ENCODE assay signal across 8 cellular contexts in genomic region chr9:122912671-122912963, GRCh38. TPM values are rescaled to one million over a fixed set of nuclear protein-coding genes. Genes with fewer than 3 reads are reported as not detected.
DNase-seq lines count a peak whose midpoint lies in the region; ATAC-seq, FAIRE-seq and TF ChIP-seq lines count a peak whose summit lies in the region.

No MANE protein-coding gene starts in this region.

- no peak for TF ChIP-seq CTCF in keratinocyte (optimal IDR thresholded peaks at IDR 0.05 in 1 of 3, IDR thresholded peaks at IDR 0.05 in 1 of 3, conservative IDR thresholded peaks at IDR 0.05 in 1 of 3; ENCODE audit: extremely low read depth in 1 of 3, insufficient read depth in 2 of 3, low read length in 3 of 3)
- TF ChIP-seq CTCF in suprapubic skin (IDR thresholded peaks at IDR 0.05): no peak

- H3K27me3 ChIP-seq in keratinocyte (ENCODE audit: control insufficient read depth, extremely low read depth, insufficient read depth, low read length): no peaks in the 10 kb centered on the region
- no peaks in the 10 kb centered on the region for H3K27me3 ChIP-seq in suprapubic skin

- FAIRE-seq in keratinocyte (lab: Jason Lieb, UNC): no peak

- H3K4me1 ChIP-seq in keratinocyte (ENCODE audit: control insufficient read depth, extremely low read depth, insufficient read depth, low read length): peaks cover 7% of the 10 kb centered on the region
- peaks cover 16% of the 10 kb centered on the region for H3K4me1 ChIP-seq in suprapubic skin

- H3K9me3 ChIP-seq in keratinocyte (ENCODE audit: control insufficient read depth, low read depth, low read length): no peaks in the 10 kb centered on the region
- H3K9me3 ChIP-seq in suprapubic skin: no peaks in the 10 kb centered on the region

- H3K36me3 Mint-ChIP-seq in T-helper 2 cell treated with Interferon-gamma antibody and Interleukin-4, amounts not matched to agents 5 μg/mL and 100 μg/mL, for 36 hours (ENCODE audit: low read depth): peaks cover 23% of the 10 kb centered on the region
- H3K36me3 Mint-ChIP-seq in activated naive CD8-positive, alpha-beta T cell treated with anti-CD3 and anti-CD28 coated beads, Interleukin-2, amount 50 U/mL, for 24 hours (ENCODE audit: low read depth): peaks cover 37% of the 10 kb centered on the region

- peak overlapping the region; percentile 59 to 82 (median 78) for H3K4me3 ChIP-seq in keratinocyte (ENCODE audit: control insufficient read depth in 2 of 3, extremely low read depth in 1 of 3, insufficient read depth in 2 of 3, low read depth in 1 of 3, low read length in 3 of 3)
- H3K4me3 ChIP-seq in suprapubic skin: peak overlapping the region; percentile 71

- ATAC-seq in activated naive CD8-positive, alpha-beta T cell treated with anti-CD3 and anti-CD28 coated beads, Interleukin-2, amount 50 U/mL, for 24 hours: no peak
- no peak for ATAC-seq in GM21576 (IDR thresholded peaks at IDR 0.05; ENCODE audit: unreplicated experiment)
- no peak for ATAC-seq in GM21737 (IDR thresholded peaks at IDR 0.05; ENCODE audit: unreplicated experiment)

- H3K9ac ChIP-seq in keratinocyte (ENCODE audit: control insufficient read depth, extremely low read depth, insufficient read depth, low read length): peak overlapping the region; percentile 89

- peak overlapping the region; percentile 84 for H3K27ac ChIP-seq in keratinocyte (ENCODE audit: control insufficient read depth, insufficient read depth, low read length)
- H3K27ac ChIP-seq in suprapubic skin: peak overlapping the region; percentile 85

- peaks cover 30% of the 10 kb centered on the region for H3K4me1 Mint-ChIP-seq in T-helper 2 cell treated with Interferon-gamma antibody and Interleukin-4, amounts not matched to agents 5 μg/mL and 100 μg/mL, for 36 hours (ENCODE audit: low read depth)
- H3K4me1 Mint-ChIP-seq in activated naive CD8-positive, alpha-beta T cell treated with anti-CD3 and anti-CD28 coated beads, Interleukin-2, amount 50 U/mL, for 24 hours: peaks cover 36% of the 10 kb centered on the region

- WGBS in suprapubic skin: 5% methylated on average over 9 of the region's 9 CpGs

- peak overlapping the region; percentile 95 for H3K4me3 Mint-ChIP-seq in T-helper 2 cell treated with Interferon-gamma antibody and Interleukin-4, amounts not matched to agents 5 μg/mL and 100 μg/mL, for 36 hours
- H3K4me3 Mint-ChIP-seq in activated naive CD8-positive, alpha-beta T cell treated with anti-CD3 and anti-CD28 coated beads, Interleukin-2, amount 50 U/mL, for 24 hours: peak overlapping the region; percentile 100

- no peaks in the 10 kb centered on the region for H3K9me3 Mint-ChIP-seq in T-helper 2 cell treated with Interferon-gamma antibody and Interleukin-4, amounts not matched to agents 5 μg/mL and 100 μg/mL, for 36 hours
- no peaks in the 10 kb centered on the region for H3K9me3 Mint-ChIP-seq in activated naive CD8-positive, alpha-beta T cell treated with anti-CD3 and anti-CD28 coated beads, Interleukin-2, amount 50 U/mL, for 24 hours

- dilution Hi-C loops in keratinocyte (cut with MboI; ENCODE audit: extremely low pct_ligation_motif_present, low sequenced_read_pairs): no loop called here

- peak overlapping the region; percentile 86 for H3K4me2 ChIP-seq in keratinocyte (ENCODE audit: control insufficient read depth, extremely low read depth, insufficient read depth, low read depth, low read length)

- H3K79me2 ChIP-seq in keratinocyte (ENCODE audit: control insufficient read depth, insufficient read depth, low read length): peaks cover 36% of the 10 kb centered on the region

- H3K9me1 ChIP-seq in keratinocyte (ENCODE audit: control insufficient read depth, extremely low read depth, insufficient read depth, low read length): no peaks in the 10 kb centered on the region

- peak overlapping the region; percentile 97 for H3K27ac Mint-ChIP-seq in T-helper 2 cell treated with Interferon-gamma antibody and Interleukin-4, amounts not matched to agents 5 μg/mL and 100 μg/mL, for 36 hours
- peak overlapping the region; percentile 96 for H3K27ac Mint-ChIP-seq in activated naive CD8-positive, alpha-beta T cell treated with anti-CD3 and anti-CD28 coated beads, Interleukin-2, amount 50 U/mL, for 24 hours

- DNase-seq in T-helper 2 cell treated with Interferon-gamma antibody and Interleukin-4, amounts not matched to agents 5 μg/mL and 100 μg/mL, for 36 hours (ENCODE audit: low spot score): no peak
- DNase-seq in T-helper 2 cell: no peak
- DNase-seq in activated naive CD8-positive, alpha-beta T cell treated with anti-CD3 and anti-CD28 coated beads, Interleukin-2, amount 50 U/mL, for 24 hours: no peak
- no peak for DNase-seq in keratinocyte (ENCODE audit: low read depth, low spot score)
- no peak for DNase-seq in suprapubic skin (ENCODE audit: low spot score in 2 of 2)
- no peak for DNase-seq in DMS79 (lab: John Stamatoyannopoulos, UW)

- no peak for TF ChIP-seq EP300 in suprapubic skin (IDR thresholded peaks at IDR 0.05)

- no peak for TF ChIP-seq POLR2A in suprapubic skin (IDR thresholded peaks at IDR 0.05)

- peak overlapping the region; percentile 96 for H2AFZ ChIP-seq in keratinocyte (ENCODE audit: control insufficient read depth, low read length)

- H4K20me1 ChIP-seq in keratinocyte (ENCODE audit: control insufficient read depth, extremely low read depth, insufficient read depth, low read length): no peaks in the 10 kb centered on the region

- no peaks in the 10 kb centered on the region for H3K27me3 Mint-ChIP-seq in T-helper 2 cell treated with Interferon-gamma antibody and Interleukin-4, amounts not matched to agents 5 μg/mL and 100 μg/mL, for 36 hours (ENCODE audit: low read depth)
- no peaks in the 10 kb centered on the region for H3K27me3 Mint-ChIP-seq in activated naive CD8-positive, alpha-beta T cell treated with anti-CD3 and anti-CD28 coated beads, Interleukin-2, amount 50 U/mL, for 24 hours

- peaks cover 6 to 16% of the 10 kb centered on the region in 2 experiments for H3K36me3 ChIP-seq in keratinocyte (ENCODE audit: control insufficient read depth in 2 of 2, extremely low read depth in 1 of 2, insufficient read depth in 2 of 2, low read length in 2 of 2)
- peaks cover 17% of the 10 kb centered on the region for H3K36me3 ChIP-seq in suprapubic skin

RNA-seq across cellular contexts. Expression of gene ZBTB6, which starts 0.5 kb away (rescaled TPM):
- polyA plus RNA-seq in keratinocyte: 4.9 to 7.3 TPM (median 5.7 TPM) in 3 replicates
- 2.5 TPM for polyA plus RNA-seq in keratinocyte (2011; ENCODE audit: low read depth)
- polyA plus RNA-seq in keratinocyte (2011; cell fraction: cytosol; rRNA removed): 2.1 and 4.8 TPM in 2 replicates
- 4.5 and 5.5 TPM in 2 replicates for polyA plus RNA-seq in keratinocyte (2011; cell fraction: nucleus; rRNA removed)
- 3.6 and 6.3 TPM in 2 replicates for polyA plus RNA-seq in keratinocyte (2012; ENCODE audit: low replicate concordance)
- polyA minus RNA-seq in keratinocyte: 1.0 to 9.0 TPM (median 6.3 TPM) in 3 replicates
- polyA minus RNA-seq in keratinocyte (2011; cell fraction: cytosol; rRNA and poly(A)+ RNA removed): 3.5 TPM
- 7.1 and 12.3 TPM in 2 replicates for polyA minus RNA-seq in keratinocyte (2011; cell fraction: nucleus; rRNA and poly(A)+ RNA removed)
- total RNA-seq in suprapubic skin: 1 to 10 TPM; 3.9 to 8.7 (median 6.0) TPM

RNA-seq across cellular contexts. Expression of gene RC3H2, which starts 7.5 kb away (rescaled TPM):
- 31.0 to 35.0 TPM (median 34.2 TPM) in 3 replicates for polyA plus RNA-seq in keratinocyte
- 15.1 TPM for polyA plus RNA-seq in keratinocyte (2011; ENCODE audit: low read depth)
- polyA plus RNA-seq in keratinocyte (2011; cell fraction: cytosol; rRNA removed): 19.9 and 37.4 TPM in 2 replicates
- 28.8 and 32.6 TPM in 2 replicates for polyA plus RNA-seq in keratinocyte (2011; cell fraction: nucleus; rRNA removed)
- 15.4 and 23.0 TPM in 2 replicates for polyA plus RNA-seq in keratinocyte (2012; ENCODE audit: low replicate concordance)
- polyA minus RNA-seq in keratinocyte: 30.9 to 108 TPM (median 90.8 TPM) in 3 replicates
- 55.1 TPM for polyA minus RNA-seq in keratinocyte (2011; cell fraction: cytosol; rRNA and poly(A)+ RNA removed)
- 53.1 and 89.8 TPM in 2 replicates for polyA minus RNA-seq in keratinocyte (2011; cell fraction: nucleus; rRNA and poly(A)+ RNA removed)
- total RNA-seq in suprapubic skin: 10 to 100 TPM; 24.2 to 59.2 (median 28.6) TPM

RNA-seq across cellular contexts. Expression of gene ZBTB26, which starts 18.7 kb away (rescaled TPM):
- 2.4 to 4.1 TPM (median 2.7 TPM) in 3 replicates for polyA plus RNA-seq in keratinocyte
- polyA plus RNA-seq in keratinocyte (2011; ENCODE audit: low read depth): 0.65 TPM
- 1.1 and 2.2 TPM in 2 replicates for polyA plus RNA-seq in keratinocyte (2011; cell fraction: cytosol; rRNA removed)
- polyA plus RNA-seq in keratinocyte (2011; cell fraction: nucleus; rRNA removed): 6.1 and 7.3 TPM in 2 replicates
- 1.4 and 1.5 TPM in 2 replicates for polyA plus RNA-seq in keratinocyte (2012; ENCODE audit: low replicate concordance)
- polyA minus RNA-seq in keratinocyte: 0.26 to 3.8 TPM (median 2.4 TPM) in 3 replicates
- polyA minus RNA-seq in keratinocyte (2011; cell fraction: cytosol; rRNA and poly(A)+ RNA removed): 0.77 TPM
- 2.1 and 3.3 TPM in 2 replicates for polyA minus RNA-seq in keratinocyte (2011; cell fraction: nucleus; rRNA and poly(A)+ RNA removed)
- 1 to 10 TPM; 3.7 to 6.4 (median 4.8) TPM for total RNA-seq in suprapubic skin

RNA-seq across cellular contexts. Expression of gene RABGAP1, which starts 28.2 kb away (rescaled TPM):
- 32.9 to 40.6 TPM (median 34.1 TPM) in 3 replicates for polyA plus RNA-seq in keratinocyte
- polyA plus RNA-seq in keratinocyte (2011; ENCODE audit: low read depth): 64.4 TPM
- polyA plus RNA-seq in keratinocyte (2011; cell fraction: cytosol; rRNA removed): 18.3 and 36.3 TPM in 2 replicates
- 41.7 and 47.8 TPM in 2 replicates for polyA plus RNA-seq in keratinocyte (2011; cell fraction: nucleus; rRNA removed)
- polyA plus RNA-seq in keratinocyte (2012; ENCODE audit: low replicate concordance): 21.8 and 23.2 TPM in 2 replicates
- 27.1 to 66.3 TPM (median 50.6 TPM) in 3 replicates for polyA minus RNA-seq in keratinocyte
- polyA minus RNA-seq in keratinocyte (2011; cell fraction: cytosol; rRNA and poly(A)+ RNA removed): 17.6 TPM
- polyA minus RNA-seq in keratinocyte (2011; cell fraction: nucleus; rRNA and poly(A)+ RNA removed): 43.5 and 88.0 TPM in 2 replicates
- 100 to 1,000 TPM in 1 of 4 donors, 10 to 100 TPM in 3; 31.4 to 115 (median 64.4) TPM for total RNA-seq in suprapubic skin
